ENCODE assay signal across 2 cellular contexts in genomic region chr10:61673360-61673759, GRCh38.
TF ChIP-seq lines count a peak whose summit lies in the region.

No MANE protein-coding gene starts in this region.

TF ChIP-seq in HepG2, 621 proteins besides CTCF, POLR2A, EP300 and RAD21:
- TF ChIP-seq ZC3H4 (CRISPR knock-in tag; IDR thresholded peaks at IDR 0.05; ENCODE audit: borderline replicate concordance) (no peak), ATF7 (IDR thresholded peaks at IDR 0.05) (peak; percentile 78), ATF7 (CRISPR knock-in tag; IDR thresholded peaks at IDR 0.05) (no peak), CREB1 (IDR thresholded peaks at IDR 0.05) (0 out of 2 replicates have a peak, but pooled peaks have one; percentile 28), CREB1 (CRISPR knock-in tag; IDR thresholded peaks at IDR 0.05) (no peak), MIXL1 (CRISPR knock-in tag; IDR thresholded peaks at IDR 0.05) (no peak)

TF ChIP-seq in endothelial cell of umbilical vein, 7 proteins besides CTCF, POLR2A, EP300 and RAD21:
- TF ChIP-seq JUN (IDR thresholded peaks at IDR 0.05; ENCODE audit: borderline replicate concordance, insufficient read depth, insufficient read length, low read depth) (peak; percentile 20), POLR2AphosphoS5 (IDR thresholded peaks at IDR 0.05; ENCODE audit: insufficient read depth, low read depth, low read length) (no peak)
